ENCODE assay signal across 23 cellular contexts in genomic region chr16:11188801-11189740, GRCh38.
DNase-seq lines count a peak whose midpoint lies in the region; ATAC-seq, FAIRE-seq and TF ChIP-seq lines count a peak whose summit lies in the region.
"Had no signal": no experiment of that assay in that cellular context is flagged by ENCODE, and none has a peak within 500 bp of the region (broad histone marks: within the 10 kb centered on the region; RNA-seq: fewer than 3 reads in every experiment).

No MANE protein-coding gene starts in this region.

- FAIRE-seq in H1 (lab: Jason Lieb, UNC), result no peak
- FAIRE-seq in kidney (lab: Jason Lieb, UNC), result no peak
- FAIRE-seq: A549, TTC549 had no signal

- no peaks in the 10 kb centered on the region for H3K9me3 ChIP-seq in H1 (ENCODE audit: insufficient read depth in 2 of 2, low read depth in 1 of 2, low read length in 1 of 2)
- H3K9me3 ChIP-seq in psoas muscle, result no peaks in the 10 kb centered on the region
- H3K9me3 ChIP-seq in kidney (ENCODE audit: control insufficient read depth in 1 of 2, low read length in 2 of 2), result no peaks in the 10 kb centered on the region
- H3K9me3 ChIP-seq: A549, adrenal gland, heart right ventricle, transverse colon had no signal

- no peak for TF ChIP-seq RAD21 in H1 (IDR thresholded peaks at IDR 0.05 in 1 of 2, conservative IDR thresholded peaks at IDR 0.05 in 1 of 2; ENCODE audit: low read depth in 2 of 2, low read length in 2 of 2)

- no peak overlapping the region for H3K27ac ChIP-seq in H1 (ENCODE audit: low read depth, low read length)
- no peak overlapping the region for H3K27ac ChIP-seq in psoas muscle
- no peak overlapping the region for H3K27ac ChIP-seq in kidney (ENCODE audit: low read depth in 2 of 2, low read length in 2 of 2)
- H3K27ac ChIP-seq: A549, adrenal gland, heart right ventricle, transverse colon had no signal

- H4K91ac ChIP-seq in H1 (replicated peaks; ENCODE audit: insufficient read length, low read length), result no peak overlapping the region

- H3K4me3 ChIP-seq in H1 (ENCODE audit: extremely low read depth in 1 of 4, insufficient read depth in 2 of 4, low read depth in 3 of 4, low read length in 4 of 4) (no peak overlapping the region), psoas muscle (no peak overlapping the region), kidney (ENCODE audit: low read length in 2 of 2) (no peak overlapping the region)
- H3K4me3 ChIP-seq: A549, adrenal gland, heart right ventricle, lung, transverse colon had no signal

- no peaks in the 10 kb centered on the region for H3K79me1 ChIP-seq in H1 (ENCODE audit: low read depth, low read length)

- H4K5ac ChIP-seq in H1 (ENCODE audit: insufficient read length, low read depth, low read length), result no peak overlapping the region

- peaks cover 34% of the 10 kb centered on the region for H3K4me1 Mint-ChIP-seq in activated T-cell treated with anti-CD3 and anti-CD28 coated beads, Interleukin-2, amount 50 U/mL, for 24 hours (ENCODE audit: low read depth)

- TF ChIP-seq CTCF in H1 (IDR thresholded peaks at IDR 0.05; ENCODE audit: control extremely low read depth in 1 of 3, insufficient read depth in 1 of 3, low read depth in 1 of 3, low read length in 3 of 3), result no peak
- TF ChIP-seq CTCF in psoas muscle (IDR thresholded peaks at IDR 0.05), result no peak
- no peak for TF ChIP-seq CTCF in kidney (IDR thresholded peaks at IDR 0.05; ENCODE audit: borderline replicate concordance, extremely low read depth, insufficient read depth)

- intact Hi-C loops in psoas muscle (cut with DNase I) (no loop called here), kidney (cut with DNase I) (no loop called here)

- no peak overlapping the region; the same call in 1 of the 2 replicates for H3K18ac ChIP-seq in H1 (ENCODE audit: extremely low read depth, low read length)

- no peak for TF ChIP-seq POLR2A in H1 (IDR thresholded peaks at IDR 0.05; ENCODE audit: control extremely low read depth in 1 of 2, low read depth in 2 of 2, low read length in 2 of 2)

- no peak overlapping the region for H3K23ac ChIP-seq in H1 (ENCODE audit: insufficient read length)

- H2BK20ac ChIP-seq in H1 (ENCODE audit: low read length), result no peak overlapping the region

- H3K36me3 ChIP-seq in H1 (ENCODE audit: control insufficient read depth in 2 of 4, insufficient read depth in 4 of 4, low read length in 3 of 4) (no peaks in the 10 kb centered on the region), psoas muscle (ENCODE audit: insufficient read depth in 1 of 2, low read depth in 1 of 2) (no peaks in the 10 kb centered on the region), kidney (ENCODE audit: control insufficient read depth in 1 of 2, insufficient read depth in 2 of 2, low read length in 2 of 2) (no peaks in the 10 kb centered on the region)
- H3K36me3 ChIP-seq: adrenal gland, heart right ventricle, transverse colon had no signal

- no peak overlapping the region for H3K9ac ChIP-seq in H1 (replicated peaks in 1 of 4; ENCODE audit: extremely low read depth in 1 of 4, low read depth in 3 of 4, low read length in 3 of 4)
- H3K9ac ChIP-seq in kidney (ENCODE audit: low read length in 2 of 2), result no peak overlapping the region

- POLR2A ChIA-PET in H1 (lab: Charles Lee; ENCODE audit: partially characterized antibody), result interaction anchor here (0.9 to 1.1 kb wide), 2 partner anchors 31 to 66 kb away, joined by 3 read pairs; no protein-coding TSS in a partner anchor

- no peak overlapping the region for H2BK120ac ChIP-seq in H1 (replicated peaks; ENCODE audit: low read depth, low read length)

- H2BK5ac ChIP-seq in H1 (ENCODE audit: low read depth, low read length), result peak overlapping the region; percentile 32; the same call in 1 of the 2 replicates

- no peak overlapping the region for H3K14ac ChIP-seq in H1 (ENCODE audit: insufficient read length)

- 94% methylated on average over 23 of the region's 23 CpGs; no CpG with 5 or more reads in 1 of the 2 experiments for WGBS in H1 (ENCODE audit: extremely low coverage in 1 of 2, insufficient coverage in 1 of 2, insufficient read length in 1 of 2, insufficient replicate concordance in 2 of 2, low coverage in 1 of 2, low lambda C conversion rate in 2 of 2, missing lambda C conversion rate in 1 of 2), 2 experiments
- WGBS in psoas muscle, 3 donors, result 51 to 64% (median 61%) methylated on average over 23 of the region's 23 CpGs

- no peak overlapping the region for H3K4me2 ChIP-seq in H1 (ENCODE audit: insufficient read depth in 1 of 2, low read depth in 2 of 2, low read length in 2 of 2)
- H3K4me2 ChIP-seq: A549 had no signal

- H2BK15ac ChIP-seq in H1 (ENCODE audit: low read length), result no peak overlapping the region

- H3K9me3 Mint-ChIP-seq in activated T-cell treated with anti-CD3 and anti-CD28 coated beads, Interleukin-2, amount 50 U/mL, for 24 hours, result no peaks in the 10 kb centered on the region
- H3K9me3 Mint-ChIP-seq: activated T-cell treated with anti-CD3 and anti-CD28 coated beads, Interleukin-2, amount 50 U/mL, for 4 hours; CD4-positive, CD25-positive, alpha-beta regulatory T cell; IgD-negative memory B cell; nephron had no signal

- H2AK5ac ChIP-seq in H1 (ENCODE audit: low read depth, low read length), result peak overlapping the region; percentile 80; the same call in 1 of the 2 replicates

- H4K20me1 ChIP-seq in H1 (replicated peaks in 1 of 2; ENCODE audit: control insufficient read depth in 1 of 2, insufficient read depth in 2 of 2, low read length in 2 of 2), result no peaks in the 10 kb centered on the region

- no peak overlapping the region for H3K56ac ChIP-seq in H1 (replicated peaks; ENCODE audit: insufficient read length, low read depth, low read length)

- CTCF ChIA-PET in H1 (lab: Charles Lee; ENCODE audit: partially characterized antibody), result interaction anchor here (0.5 to 3.1 kb wide), 10 partner anchors 10 to 235 kb away, joined by 3 to 13 read pairs (median 4); no protein-coding TSS in a partner anchor

- peak overlapping the region; percentile 63 for H3K27ac Mint-ChIP-seq in activated T-cell treated with anti-CD3 and anti-CD28 coated beads, Interleukin-2, amount 50 U/mL, for 24 hours
- H3K27ac Mint-ChIP-seq: IgD-negative memory B cell, nephron had no signal

- TF ChIP-seq EP300 in H1 (IDR thresholded peaks at IDR 0.05; ENCODE audit: borderline replicate concordance in 1 of 2, low read depth in 2 of 2, low read length in 2 of 2), result no peak

- peak in 3 of 4 donors; percentile 44 to 62 (median 51) for ATAC-seq in psoas muscle
- no peak for ATAC-seq in GM18511 (IDR thresholded peaks at IDR 0.05; ENCODE audit: unreplicated experiment)
- ATAC-seq: A549; activated T-cell treated with anti-CD3 and anti-CD28 coated beads, Interleukin-2, amount 50 U/mL, for 4 hours; heart right ventricle had no signal

- H3K4me1 ChIP-seq in H1 (replicated peaks in 1 of 4; ENCODE audit: control insufficient read depth in 3 of 4, insufficient read depth in 4 of 4, low read length in 3 of 4) (peaks cover 0 to 3% (median 1%) of the 10 kb centered on the region in 4 experiments; a peak in 2 of 7 replicates), psoas muscle (peaks cover 4% of the 10 kb centered on the region), kidney (ENCODE audit: control insufficient read depth in 1 of 2, insufficient read depth in 1 of 2, low read depth in 1 of 2, low read length in 2 of 2) (no peaks in the 10 kb centered on the region)
- H3K4me1 ChIP-seq: adrenal gland, transverse colon had no signal

- no peaks in the 10 kb centered on the region for H3K79me2 ChIP-seq in H1 (ENCODE audit: control insufficient read depth in 1 of 2, insufficient read depth in 2 of 2, low read length in 2 of 2)

- peaks cover 2% of the 10 kb centered on the region for H3K36me3 Mint-ChIP-seq in activated T-cell treated with anti-CD3 and anti-CD28 coated beads, Interleukin-2, amount 50 U/mL, for 24 hours (ENCODE audit: low read depth)
- H3K36me3 Mint-ChIP-seq: CD4-positive, CD25-positive, alpha-beta regulatory T cell had no signal

- H3K27me3 Mint-ChIP-seq in activated T-cell treated with anti-CD3 and anti-CD28 coated beads, Interleukin-2, amount 50 U/mL, for 24 hours, result no peaks in the 10 kb centered on the region
- H3K27me3 Mint-ChIP-seq: CD4-positive, CD25-positive, alpha-beta regulatory T cell; IgD-negative memory B cell had no signal

- no peak overlapping the region for H3K4me3 Mint-ChIP-seq in activated T-cell treated with anti-CD3 and anti-CD28 coated beads, Interleukin-2, amount 50 U/mL, for 24 hours
- H3K4me3 Mint-ChIP-seq: activated T-cell treated with anti-CD3 and anti-CD28 coated beads, Interleukin-2, amount 50 U/mL, for 4 hours; CD4-positive, CD25-positive, alpha-beta regulatory T cell; IgD-negative memory B cell; nephron had no signal

- H3K4ac ChIP-seq in H1 (replicated peaks; ENCODE audit: insufficient read length, low read depth, low read length), result no peak overlapping the region

- H3K23me2 ChIP-seq in H1 (ENCODE audit: low read depth, low read length), result no peaks in the 10 kb centered on the region

- DNase-seq in activated T-cell treated with anti-CD3 and anti-CD28 coated beads, Interleukin-2, amount 50 U/mL, for 24 hours, result no peak
- no peak for DNase-seq in activated T-cell treated with anti-CD3 and anti-CD28 coated beads, Interleukin-2, amount 50 U/mL, for 1 hour
- DNase-seq in NCI-H2029 treated with DMSO at 0.1 percent for 48 hours (lab: John Stamatoyannopoulos, UW) (peak; percentile 46), H1 (ENCODE audit: low read depth in 1 of 2, low spot score in 2 of 2) (no peak), psoas muscle (no peak), pons (ENCODE audit: low spot score) (no peak), kidney (no peak)
- DNase-seq: activated T-cell treated with anti-CD3 and anti-CD28 coated beads, Interleukin-2, amount 50 U/mL, for 4 hours; adrenal gland; CD4-positive, CD25-positive, alpha-beta regulatory T cell; central memory CD4-positive, alpha-beta T cell; effector CD4-positive, alpha-beta T cell; heart right ventricle; MM.1S; NCI-H187; RPMI8226; transverse colon had no signal

- H3K27me3 ChIP-seq in H1 (replicated peaks in 1 of 4; ENCODE audit: control insufficient read depth in 3 of 4, extremely low read depth in 1 of 4, insufficient read depth in 3 of 4, low read length in 3 of 4), result no peaks in the 10 kb centered on the region
- no peaks in the 10 kb centered on the region for H3K27me3 ChIP-seq in psoas muscle (ENCODE audit: insufficient read depth in 3 of 3, low read length in 2 of 3)
- H3K27me3 ChIP-seq: adrenal gland, heart right ventricle, transverse colon had no signal

- peak overlapping the region; percentile 58; the same call in 1 of the 2 replicates for H4K8ac ChIP-seq in H1 (ENCODE audit: extremely low read depth, insufficient read depth, low read length)

- no peak overlapping the region; the same call in 1 of the 2 replicates for H2BK12ac ChIP-seq in H1 (ENCODE audit: low read depth, low read length)

- H2AFZ ChIP-seq in H1 (ENCODE audit: low read length), result no peak overlapping the region
